16 cellular contexts compared by ENCODE assay signal in the genomic region with DNA sequence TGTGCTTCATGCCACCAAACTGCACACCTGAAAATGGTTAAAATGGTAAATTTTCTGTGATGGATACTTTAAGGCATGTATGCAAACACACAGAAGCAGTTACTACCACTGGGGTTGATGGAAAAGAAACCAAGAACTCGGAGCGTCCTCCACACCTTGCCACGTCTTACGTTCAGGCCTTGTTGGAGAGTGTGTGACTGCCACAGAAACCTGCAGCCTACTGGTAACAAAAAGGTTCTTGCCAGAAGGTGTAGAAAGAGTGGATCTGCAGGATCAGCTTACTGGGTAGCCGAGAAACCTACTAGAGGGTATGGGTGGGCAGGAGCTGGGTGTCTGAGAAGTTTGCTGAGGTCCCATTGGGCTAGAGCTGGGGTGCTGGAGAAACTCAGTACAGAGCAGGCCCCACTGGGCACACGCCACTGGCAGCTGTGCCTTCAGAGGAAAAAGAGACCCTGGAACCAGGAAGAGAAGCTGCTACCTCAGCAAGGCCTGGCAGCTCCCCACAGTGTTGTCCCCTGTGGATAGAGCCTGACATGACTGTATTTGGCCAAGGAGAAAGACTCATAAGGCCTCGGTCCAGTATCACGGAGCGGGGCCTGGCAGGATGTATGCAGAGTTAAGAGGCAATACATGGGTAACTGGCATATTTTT.
DNase-seq lines count a peak whose midpoint lies in the region; ATAC-seq and TF ChIP-seq lines count a peak whose summit lies in the region.
"Had no signal": no experiment of that assay in that cellular context is flagged by ENCODE, and none has a peak within 500 bp of the region (broad histone marks: within the 10 kb centered on the region; RNA-seq: fewer than 3 reads in every experiment).

No MANE protein-coding gene starts in this region.

- H3K27me3 ChIP-seq in Panc1 (ENCODE audit: control insufficient read depth, insufficient read depth, low read length) (no peaks in the 10 kb centered on the region), heart left ventricle (no peaks in the 10 kb centered on the region)
- H3K27me3 ChIP-seq: thyroid gland had no signal

- peaks cover 7% of the 10 kb centered on the region; the same call in 1 of the 2 replicates for H3K9me3 ChIP-seq in Panc1 (ENCODE audit: control insufficient read depth, insufficient read depth, low read depth, low read length)
- H3K9me3 ChIP-seq in heart left ventricle = peaks cover 0 to 10% (median 0%) of the 10 kb centered on the region in 12 donors
- H3K9me3 ChIP-seq: thyroid gland had no signal

- no peak for TF ChIP-seq POLR2A in heart left ventricle (IDR thresholded peaks at IDR 0.05)

- peaks cover 13% of the 10 kb centered on the region for H3K36me3 Mint-ChIP-seq in activated CD8-positive, alpha-beta T cell treated with anti-CD3 and anti-CD28 coated beads, Interleukin-2, amount 10 ng/mL, durations not matched to agents 7 days and 5 days (ENCODE audit: low read depth)
- H3K36me3 Mint-ChIP-seq in activated CD8-positive, alpha-beta T cell treated with anti-CD3 and anti-CD28 coated beads for 36 hours (ENCODE audit: low read depth) = no peaks in the 10 kb centered on the region

- POLR2A ChIA-PET in activated CD8-positive, alpha-beta T cell treated with anti-CD3 and anti-CD28 coated beads, Interleukin-2, amount 10 ng/mL, durations not matched to agents 7 days and 5 days (lab: Charles Lee) = interaction anchor here (0.6 kb wide), 1 partner anchor 14 kb away, joined by 3 read pairs; no protein-coding TSS in a partner anchor
- POLR2A ChIA-PET in activated CD8-positive, alpha-beta T cell treated with anti-CD3 and anti-CD28 coated beads for 36 hours (lab: Charles Lee) = interaction anchor here (0.9 to 1.6 kb wide), 3 partner anchors 13 to 433 kb away, joined by 3 to 6 read pairs (median 4); no protein-coding TSS in a partner anchor
- POLR2A ChIA-PET in Panc1 (lab: Charles Lee) = no interaction called here

- no peak overlapping the region for H3K4me3 ChIP-seq in Panc1 (ENCODE audit: low read depth in 2 of 2, low read length in 2 of 2)
- no peak overlapping the region for H3K4me3 ChIP-seq in heart left ventricle
- H3K4me3 ChIP-seq: thyroid gland had no signal

- in situ Hi-C loops in Panc1 (cut with HindIII; ENCODE audit: low pct_unique_long_range_greater_than_20kb, low sequenced_read_pairs) = no loop called here

- H3K27me3 Mint-ChIP-seq in activated CD8-positive, alpha-beta T cell treated with anti-CD3 and anti-CD28 coated beads, Interleukin-2, amount 10 ng/mL, durations not matched to agents 7 days and 5 days (ENCODE audit: low read depth) = no peaks in the 10 kb centered on the region
- H3K27me3 Mint-ChIP-seq in activated CD8-positive, alpha-beta T cell treated with anti-CD3 and anti-CD28 coated beads for 36 hours = no peaks in the 10 kb centered on the region

- peaks cover 43% of the 10 kb centered on the region for H3K4me1 Mint-ChIP-seq in activated CD8-positive, alpha-beta T cell treated with anti-CD3 and anti-CD28 coated beads, Interleukin-2, amount 10 ng/mL, durations not matched to agents 7 days and 5 days (ENCODE audit: low read depth)
- peaks cover 41% of the 10 kb centered on the region for H3K4me1 Mint-ChIP-seq in activated CD8-positive, alpha-beta T cell treated with anti-CD3 and anti-CD28 coated beads for 36 hours (ENCODE audit: low read depth)

- H3K36me3 ChIP-seq in Panc1 (ENCODE audit: control insufficient read depth, insufficient read depth, low read length) (0 out of 2 replicates have a peak, but pooled peaks cover 2% of the 10 kb centered on the region), heart left ventricle (no peaks in the 10 kb centered on the region)
- H3K36me3 ChIP-seq: thyroid gland had no signal

- H3K27ac ChIP-seq in Panc1 (ENCODE audit: low read length) (no peak overlapping the region), heart left ventricle (no peak overlapping the region)
- H3K27ac ChIP-seq: thyroid gland had no signal

- H3K4me1 ChIP-seq in Panc1 (ENCODE audit: control insufficient read depth, insufficient read depth, low read length) (peaks cover 29% of the 10 kb centered on the region), heart left ventricle (peaks cover 0 to 53% (median 11%) of the 10 kb centered on the region in 12 donors)

- H3K27ac Mint-ChIP-seq in activated CD8-positive, alpha-beta T cell treated with anti-CD3 and anti-CD28 coated beads, Interleukin-2, amount 10 ng/mL, durations not matched to agents 7 days and 5 days = peak overlapping the region; percentile 23
- no peak overlapping the region for H3K27ac Mint-ChIP-seq in activated CD8-positive, alpha-beta T cell treated with anti-CD3 and anti-CD28 coated beads for 36 hours
- H3K27ac Mint-ChIP-seq: activated T-helper 2 cell treated with anti-CD3 and anti-CD28 coated beads, Interferon-gamma antibody, Interleukin-2, Interleukin-4, amounts not matched to agents 10 μg/mL and 5 μg/mL and 100 μg/mL, durations not matched to agents 14 hours and 24 hours and 36 hours had no signal

- no peak for TF ChIP-seq CTCF in activated CD8-positive, alpha-beta T cell treated with anti-CD3 and anti-CD28 coated beads for 36 hours (IDR thresholded peaks at IDR 0.05)
- TF ChIP-seq CTCF in Panc1 (IDR thresholded peaks at IDR 0.05) (no peak), heart left ventricle (IDR thresholded peaks at IDR 0.05) (no peak)

- no peaks in the 10 kb centered on the region for H3K9me3 Mint-ChIP-seq in activated CD8-positive, alpha-beta T cell treated with anti-CD3 and anti-CD28 coated beads, Interleukin-2, amount 10 ng/mL, durations not matched to agents 7 days and 5 days (ENCODE audit: insufficient read depth)
- H3K9me3 Mint-ChIP-seq in activated CD8-positive, alpha-beta T cell treated with anti-CD3 and anti-CD28 coated beads for 36 hours = no peaks in the 10 kb centered on the region

- TSS peak; percentile 45 for BruUV-seq in Panc1 (replicated peaks; lab: Mats Ljungman, UMichigan)

- ATAC-seq in activated CD8-positive, alpha-beta T cell treated with anti-CD3 and anti-CD28 coated beads, Interleukin-2, amount 10 ng/mL, durations not matched to agents 7 days and 5 days = no peak
- ATAC-seq in activated CD8-positive, alpha-beta T cell treated with anti-CD3 and anti-CD28 coated beads for 36 hours = no peak
- peak; percentile 58 for ATAC-seq in Panc1
- ATAC-seq in heart left ventricle = peak in 2 of 4 donors; percentile 18 to 33

- CTCF ChIA-PET in activated CD8-positive, alpha-beta T cell treated with anti-CD3 and anti-CD28 coated beads, Interleukin-2, amount 10 ng/mL, durations not matched to agents 7 days and 5 days (lab: Charles Lee) = interaction anchor here (1.2 to 2.4 kb wide), 4 partner anchors 14 to 96 kb away, joined by 4 to 13 read pairs (median 6); no protein-coding TSS in a partner anchor
- CTCF ChIA-PET in activated CD8-positive, alpha-beta T cell treated with anti-CD3 and anti-CD28 coated beads for 36 hours (lab: Charles Lee) = interaction anchor here (1.2 to 1.4 kb wide), 4 partner anchors 9 to 149 kb away, joined by 3 to 8 read pairs (median 4); no protein-coding TSS in a partner anchor
- CTCF ChIA-PET in Panc1 (lab: Charles Lee) = no interaction called here

- H3K4me3 Mint-ChIP-seq in activated CD8-positive, alpha-beta T cell treated with anti-CD3 and anti-CD28 coated beads, Interleukin-2, amount 10 ng/mL, durations not matched to agents 7 days and 5 days = no peak overlapping the region
- no peak overlapping the region for H3K4me3 Mint-ChIP-seq in activated CD8-positive, alpha-beta T cell treated with anti-CD3 and anti-CD28 coated beads for 36 hours

- intact Hi-C loops in activated CD8-positive, alpha-beta T cell treated with anti-CD3 and anti-CD28 coated beads for 36 hours (cut with micrococcal nuclease) = no loop called here
- intact Hi-C loops in Panc1 (cut with micrococcal nuclease; ENCODE audit: unreplicated experiment) = no loop called here
- intact Hi-C loops in heart left ventricle (cut with DNase I) = loop anchor here in 1 of 10 donors (5.0 kb wide), 1 partner anchor 147 kb away; no protein-coding TSS in a partner anchor

- WGBS in heart left ventricle, 4 donors = 80 to 89% (median 85%) methylated on average over 9 of the region's 9 CpGs

- DNase-seq in activated CD8-positive, alpha-beta T cell treated with anti-CD3 and anti-CD28 coated beads, Interleukin-2, amount 10 ng/mL, durations not matched to agents 7 days and 5 days = no peak
- no peak for DNase-seq in activated CD8-positive, alpha-beta T cell treated with anti-CD3 and anti-CD28 coated beads for 36 hours
- DNase-seq in Panc1 (ENCODE audit: low read depth, low spot score) (no peak), heart left ventricle (peak in 3 of 5 donors; percentile 9 to 26 (median 15)), HPDE6-E6E7 (ENCODE audit: extremely low spot score) (no peak), NCI-H1048 (lab: John Stamatoyannopoulos, UW) (no peak)
- DNase-seq in stimulated activated CD8-positive, alpha-beta memory T cell treated with anti-CD3 and anti-CD28 coated beads, Interleukin-4, amount 100 ng/mL, for 48 hours = peak; percentile 21
- DNase-seq in activated naive CD4-positive, alpha-beta T cell (lab: John Stamatoyannopoulos, UW) = no peak
- DNase-seq: ACHN, Calu3, hypothalamus, left cardiac atrium, NCI-H187, NCI-H82 had no signal

Comparison
In these comparisons a context has a peak if more than half of its experiments do, and no peak if none do; other contexts are left out.
1. DNase-seq: peak in heart left ventricle (3 of 5) and stimulated activated CD8-positive, alpha-beta memory T cell treated with anti-CD3 and anti-CD28 coated beads, Interleukin-4, amount 100 ng/mL, for 48 hours (single experiment); none in activated CD8-positive, alpha-beta T cell treated with anti-CD3 and anti-CD28 coated beads, Interleukin-2, amount 10 ng/mL, durations not matched to agents 7 days and 5 days (single experiment), activated CD8-positive, alpha-beta T cell treated with anti-CD3 and anti-CD28 coated beads for 36 hours (single experiment), Panc1 (single experiment), activated naive CD4-positive, alpha-beta T cell (0 of 4), HPDE6-E6E7 (single experiment) and NCI-H1048 (single experiment).